10 cellular contexts compared by ENCODE assay signal in the genomic region with DNA sequence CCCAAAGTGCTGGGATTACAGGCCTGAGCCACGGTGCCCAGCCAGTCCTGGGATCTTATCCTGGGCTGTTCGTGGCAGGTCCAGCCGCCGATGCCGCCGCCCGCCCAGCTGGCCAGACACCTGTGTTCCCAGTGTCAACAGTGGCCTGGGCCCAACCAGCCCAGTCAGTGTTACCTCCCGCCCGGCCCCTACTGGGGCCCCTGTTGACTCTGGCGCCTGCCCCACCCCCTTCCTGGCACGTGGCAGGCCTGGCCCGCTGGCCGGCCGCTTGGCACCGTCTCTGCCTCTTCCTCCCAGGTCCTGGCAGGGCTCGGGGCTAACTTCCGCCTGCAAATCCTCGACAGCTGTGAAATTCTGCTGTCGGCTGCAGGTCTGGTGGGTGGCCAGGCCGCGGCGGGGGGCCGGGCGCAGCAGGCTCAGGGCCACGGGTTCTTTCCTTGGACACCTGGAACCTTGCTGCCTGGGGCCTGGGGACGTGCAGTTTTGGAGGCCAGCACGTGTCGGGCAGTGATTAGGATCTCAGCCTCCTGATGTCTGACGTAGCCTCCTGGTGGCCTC. TPM values are rescaled to one million over a fixed set of nuclear protein-coding genes. Genes with fewer than 3 reads are reported as not detected.
DNase-seq lines count a peak whose midpoint lies in the region; ATAC-seq, FAIRE-seq and TF ChIP-seq lines count a peak whose summit lies in the region.
"Had no signal": no experiment of that assay in that cellular context is flagged by ENCODE, and none has a peak within 500 bp of the region (broad histone marks: within the 10 kb centered on the region; RNA-seq: fewer than 3 reads in every experiment).

No MANE protein-coding gene starts in this region.

- peak in 1 of 2 experiments; percentile 38 for DNase-seq in A549 (ENCODE audit: low read depth in 1 of 2, low spot score in 1 of 2)
- DNase-seq in NCI-H446 (lab: John Stamatoyannopoulos, UW), result peak; percentile 69 to 95
- no peak for DNase-seq in activated CD8-positive, alpha-beta T cell treated with anti-CD3 and anti-CD28 coated beads for 36 hours
- no peak for DNase-seq in ACHN
- no peak for DNase-seq in central memory CD4-positive, alpha-beta T cell
- DNase-seq: CD8-positive, alpha-beta memory T cell had no signal

- in situ Hi-C loops in ACHN (cut with HindIII; ENCODE audit: low pct_ligation_motif_present, low pct_unique_long_range_greater_than_20kb, low sequenced_read_pairs), result no loop called here

- no peak overlapping the region for H3K9ac ChIP-seq in muscle layer of colon (ENCODE audit: low read length)
- H3K9ac ChIP-seq: neural progenitor cell had no signal

- TF ChIP-seq CTCF in A549 (IDR thresholded peaks at IDR 0.05), result no peak
- no peak for TF ChIP-seq CTCF in activated CD8-positive, alpha-beta T cell treated with anti-CD3 and anti-CD28 coated beads for 36 hours (IDR thresholded peaks at IDR 0.05)

- no peaks in the 10 kb centered on the region for H3K36me3 ChIP-seq in muscle layer of colon (ENCODE audit: insufficient read depth, low read length)
- H3K36me3 ChIP-seq: neural progenitor cell had no signal

- peaks cover 1% of the 10 kb centered on the region for H3K27me3 Mint-ChIP-seq in activated CD8-positive, alpha-beta T cell treated with anti-CD3 and anti-CD28 coated beads for 36 hours
- H3K27me3 Mint-ChIP-seq: CD8-positive, alpha-beta memory T cell had no signal

- FAIRE-seq in A549 (lab: Jason Lieb, UNC), result no peak

- H3K4me1 Mint-ChIP-seq in activated CD8-positive, alpha-beta T cell treated with anti-CD3 and anti-CD28 coated beads for 36 hours (ENCODE audit: low read depth), result peaks cover 32% of the 10 kb centered on the region

- no peaks in the 10 kb centered on the region for H3K9me3 ChIP-seq in A549
- H3K9me3 ChIP-seq in muscle layer of colon (ENCODE audit: low read length), result no peaks in the 10 kb centered on the region

- H3K4me3 Mint-ChIP-seq in activated CD8-positive, alpha-beta T cell treated with anti-CD3 and anti-CD28 coated beads for 36 hours, result no peak overlapping the region
- H3K4me3 Mint-ChIP-seq: neural progenitor cell had no signal

- no peak overlapping the region for H3K27ac Mint-ChIP-seq in activated CD8-positive, alpha-beta T cell treated with anti-CD3 and anti-CD28 coated beads for 36 hours
- H3K27ac Mint-ChIP-seq: neural progenitor cell had no signal

- POLR2A ChIA-PET in A549 (lab: Yijun Ruan, JAX), result no interaction called here
- POLR2A ChIA-PET in activated CD8-positive, alpha-beta T cell treated with anti-CD3 and anti-CD28 coated beads for 36 hours (lab: Charles Lee), result no interaction called here

- peaks cover 3% of the 10 kb centered on the region for H3K36me3 Mint-ChIP-seq in activated CD8-positive, alpha-beta T cell treated with anti-CD3 and anti-CD28 coated beads for 36 hours (ENCODE audit: low read depth)

- WGBS in A549 (ENCODE audit: missing lambda C conversion rate), result 69% methylated on average over 13 of the region's 29 CpGs

- no peak for TF ChIP-seq RAD21 in A549 (conservative IDR thresholded peaks at IDR 0.05 in 1 of 2, IDR thresholded peaks at IDR 0.05 in 1 of 2)

- H3K27ac ChIP-seq in A549 (peak overlapping the region in 1 of 2 experiments; percentile 88; a peak in 3 of 6 replicates), muscle layer of colon (ENCODE audit: low read depth, low read length) (peak overlapping the region; percentile 75)
- H3K27ac ChIP-seq: neural progenitor cell had no signal

- no peak for TF ChIP-seq EP300 in A549 (IDR thresholded peaks at IDR 0.05)

- ATAC-seq in A549 (peak; percentile 23 to 55; a peak in 3 of 6 replicates), esophagus mucosa (peak; percentile 64), GM21717 (IDR thresholded peaks at IDR 0.05; ENCODE audit: unreplicated experiment) (no peak)
- ATAC-seq in activated CD8-positive, alpha-beta T cell treated with anti-CD3 and anti-CD28 coated beads for 36 hours, result no peak

- intact Hi-C loops in activated CD8-positive, alpha-beta T cell treated with anti-CD3 and anti-CD28 coated beads for 36 hours (cut with micrococcal nuclease), result no loop called here

- H3K4me2 ChIP-seq in A549, result peak overlapping the region; percentile 17; the same call in 2 of the 3 replicates
- H3K4me2 ChIP-seq: neural progenitor cell had no signal

- CTCF ChIA-PET in A549 (lab: Yijun Ruan, JAX), result interaction anchor here (0.7 to 1.3 kb wide), 3 partner anchors 12 to 165 kb away, joined by 3 to 5 read pairs (median 3); no protein-coding TSS in a partner anchor
- CTCF ChIA-PET in activated CD8-positive, alpha-beta T cell treated with anti-CD3 and anti-CD28 coated beads for 36 hours (lab: Charles Lee), result interaction anchor here (2.0 to 2.5 kb wide), 2 partner anchors 36 to 47 kb away, joined by 4 to 8 read pairs; no protein-coding TSS in a partner anchor

- no peak overlapping the region for H3K4me3 ChIP-seq in A549
- no peak overlapping the region for H3K4me3 ChIP-seq in muscle layer of colon (ENCODE audit: low read depth in 1 of 2, low read length in 2 of 2)
- H3K4me3 ChIP-seq: neural progenitor cell had no signal

- H3K4me1 ChIP-seq in A549 (peaks cover 30% of the 10 kb centered on the region), muscle layer of colon (ENCODE audit: insufficient read depth, low read length) (peaks cover 31% of the 10 kb centered on the region)

- no peak for TF ChIP-seq POLR2A in A549 (IDR thresholded peaks at IDR 0.05; ENCODE audit: low read length)

- peaks cover 3% of the 10 kb centered on the region for H3K9me3 Mint-ChIP-seq in activated CD8-positive, alpha-beta T cell treated with anti-CD3 and anti-CD28 coated beads for 36 hours
- H3K9me3 Mint-ChIP-seq: neural progenitor cell had no signal

- no peaks in the 10 kb centered on the region for H3K27me3 ChIP-seq in muscle layer of colon (ENCODE audit: control insufficient read depth in 1 of 2, insufficient read depth in 2 of 2, low read length in 2 of 2)
- H3K27me3 ChIP-seq: neural progenitor cell had no signal

TF ChIP-seq in A549, 52 proteins besides CTCF, POLR2A, EP300 and RAD21:
- TF ChIP-seq, protein P1, sequence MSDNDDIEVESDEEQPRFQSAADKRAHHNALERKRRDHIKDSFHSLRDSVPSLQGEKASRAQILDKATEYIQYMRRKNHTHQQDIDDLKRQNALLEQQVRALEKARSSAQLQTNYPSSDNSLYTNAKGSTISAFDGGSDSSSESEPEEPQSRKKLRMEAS (IDR thresholded peaks at IDR 0.05), result peak; percentile 62
- TF ChIP-seq RFX5 (IDR thresholded peaks at IDR 0.05), result no peak

RNA-seq across cellular contexts. Expression of a gene that starts 9.1 kb away (rescaled TPM):
- polyA plus RNA-seq in A549 (2011; rRNA removed) (3.3 and 3.4 TPM in 2 replicates), A549 (2017; fragmentation: RNase III; extraction: RNeasy Plus Mini Kit Qiagen cat#74134 plus additional on column Dnase treatment) (4.6 to 6.1 TPM (median 5.4 TPM) in 3 replicates)
- polyA plus RNA-seq in A549 (2012; cell fraction: cytosol; rRNA removed), result 9.0 and 11.2 TPM in 2 replicates
- 8.5 and 17.6 TPM in 2 replicates for polyA plus RNA-seq in A549 (2012; cell fraction: nucleus; rRNA removed)
- 11.5 and 12.7 TPM in 2 replicates for polyA minus RNA-seq in A549 (2011; rRNA and poly(A)+ RNA removed)
- total RNA-seq in esophagus mucosa, result 6.9 TPM
- 10 to 100 TPM; 18.7 to 22.1 TPM for total RNA-seq in activated CD8-positive, alpha-beta T cell treated with anti-CD3 and anti-CD28 coated beads for 36 hours

RNA-seq across cellular contexts. Expression of a gene that starts 17.8 kb away (rescaled TPM):
- polyA plus RNA-seq in A549 (2011; rRNA removed) (0.05 and 0.14 TPM in 2 replicates), A549 (2017; fragmentation: RNase III; extraction: RNeasy Plus Mini Kit Qiagen cat#74134 plus additional on column Dnase treatment) (0.18 to 0.79 TPM (median 0.38 TPM) in 3 replicates)
- 0.46 and 0.93 TPM in 2 replicates for polyA plus RNA-seq in A549 (2012; cell fraction: cytosol; rRNA removed)
- 1.2 and 2.9 TPM in 2 replicates for polyA plus RNA-seq in A549 (2012; cell fraction: nucleus; rRNA removed)
- not detected in 2 replicates for polyA minus RNA-seq in A549 (2011; rRNA and poly(A)+ RNA removed)
- total RNA-seq in esophagus mucosa, result not detected
- total RNA-seq in activated CD8-positive, alpha-beta T cell treated with anti-CD3 and anti-CD28 coated beads for 36 hours, result 10 to 100 TPM; 14.0 to 15.5 TPM

RNA-seq across cellular contexts. Expression of a gene that starts 21.9 kb away (rescaled TPM):
- polyA plus RNA-seq in A549 (2011; rRNA removed) (16.9 and 22.7 TPM in 2 replicates), A549 (2017; fragmentation: RNase III; extraction: RNeasy Plus Mini Kit Qiagen cat#74134 plus additional on column Dnase treatment) (18.8 to 24.8 TPM (median 20.7 TPM) in 3 replicates)
- polyA plus RNA-seq in A549 (2012; cell fraction: cytosol; rRNA removed), result 23.1 and 33.7 TPM in 2 replicates
- polyA plus RNA-seq in A549 (2012; cell fraction: nucleus; rRNA removed), result 51.5 and 54.5 TPM in 2 replicates
- polyA minus RNA-seq in A549 (2011; rRNA and poly(A)+ RNA removed), result 15.0 and 15.1 TPM in 2 replicates
- total RNA-seq in esophagus mucosa, result 59.2 TPM
- 10 to 100 TPM; 58.4 to 61.5 TPM for total RNA-seq in activated CD8-positive, alpha-beta T cell treated with anti-CD3 and anti-CD28 coated beads for 36 hours

RNA-seq across cellular contexts. Expression of a gene that starts 41.7 kb away (rescaled TPM):
- not detected in 2 replicates for polyA plus RNA-seq in A549 (2011; rRNA removed)
- polyA plus RNA-seq in A549 (2012; cell fraction: cytosol; rRNA removed), result not detected in 2 replicates
- not detected in 2 replicates for polyA plus RNA-seq in A549 (2012; cell fraction: nucleus; rRNA removed)
- polyA plus RNA-seq in A549 (2017; fragmentation: RNase III; extraction: RNeasy Plus Mini Kit Qiagen cat#74134 plus additional on column Dnase treatment), result not detected in 3 replicates
- under 0.01 TPM in 1 of 2 replicates, not detected in the other for polyA minus RNA-seq in A549 (2011; rRNA and poly(A)+ RNA removed)
- not detected for total RNA-seq in esophagus mucosa
- total RNA-seq in activated CD8-positive, alpha-beta T cell treated with anti-CD3 and anti-CD28 coated beads for 36 hours, result not detected
- total RNA-seq: CD8-positive, alpha-beta memory T cell had no signal
- polyA plus RNA-seq: CD8-positive, alpha-beta memory T cell had no signal

RNA-seq across cellular contexts. Expression of a gene that starts 42.0 kb away (rescaled TPM):
- 8.0 TPM in 2 replicates for polyA plus RNA-seq in A549 (2011; rRNA removed)
- 17.6 and 22.7 TPM in 2 replicates for polyA plus RNA-seq in A549 (2012; cell fraction: cytosol; rRNA removed)
- 32.2 and 54.4 TPM in 2 replicates for polyA plus RNA-seq in A549 (2012; cell fraction: nucleus; rRNA removed)
- 11.9 to 13.9 TPM (median 12.7 TPM) in 3 replicates for polyA plus RNA-seq in A549 (2017; fragmentation: RNase III; extraction: RNeasy Plus Mini Kit Qiagen cat#74134 plus additional on column Dnase treatment)
- polyA minus RNA-seq in A549 (2011; rRNA and poly(A)+ RNA removed), result 8.8 and 17.6 TPM in 2 replicates
- total RNA-seq in esophagus mucosa, result 43.5 TPM
- 10 to 100 TPM; 37.6 to 37.8 TPM for total RNA-seq in activated CD8-positive, alpha-beta T cell treated with anti-CD3 and anti-CD28 coated beads for 36 hours

Comparison
In these comparisons a context has a peak if more than half of its experiments do, and no peak if none do; other contexts are left out.
1. ATAC-seq: peak in A549 (2 of 2) and esophagus mucosa (single experiment); none in GM21717 (single experiment) and activated CD8-positive, alpha-beta T cell treated with anti-CD3 and anti-CD28 coated beads for 36 hours (single experiment).
2. DNase-seq: peak in NCI-H446 (2 of 2); none in activated CD8-positive, alpha-beta T cell treated with anti-CD3 and anti-CD28 coated beads for 36 hours (single experiment), ACHN (single experiment) and central memory CD4-positive, alpha-beta T cell (single experiment).
3. RNA of a gene that starts 17.8 kb away (total RNA-seq): 14.0 to 15.5 TPM in activated CD8-positive, alpha-beta T cell treated with anti-CD3 and anti-CD28 coated beads for 36 hours; not detected in esophagus mucosa (single experiment); every median in the first group is over 10 times any median in the second.